In the genomic region with DNA sequence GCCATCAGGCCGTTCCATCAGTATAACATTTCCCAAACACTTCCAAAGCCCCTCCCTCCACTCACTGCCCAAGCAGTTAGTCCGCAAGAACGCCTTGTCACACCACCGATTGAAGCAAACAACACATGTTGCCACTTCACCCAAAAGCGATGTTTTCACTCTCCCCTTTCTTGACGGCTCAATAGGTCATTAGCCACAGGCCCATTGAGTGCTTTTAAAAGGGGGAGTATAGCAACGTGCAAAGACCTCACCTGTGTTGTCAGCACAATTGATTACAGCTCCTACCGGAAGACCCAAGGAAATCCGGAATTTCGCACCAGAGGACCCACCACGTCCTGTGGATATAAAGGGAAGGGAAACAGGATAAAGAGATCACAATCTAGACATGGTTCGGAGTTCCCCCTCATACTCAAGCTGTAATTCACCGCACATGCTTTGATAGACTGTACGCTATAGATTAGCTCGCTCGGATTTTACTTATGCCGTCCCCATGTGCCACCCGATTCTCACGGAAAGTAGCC, we compare ENCODE assay signal across 8 cellular contexts. TPM values are rescaled to one million over a fixed set of nuclear protein-coding genes. Genes with fewer than 3 reads are reported as not detected.
A peak's percentile ranks its signal among the peaks of the same experiment; 100 is the strongest.
DNase-seq lines count a peak whose midpoint lies in the region; ATAC-seq, FAIRE-seq and TF ChIP-seq lines count a peak whose summit lies in the region.

No MANE protein-coding gene starts in this region.

- H3K27me3 ChIP-seq in RWPE2 (ENCODE audit: insufficient read depth, poor library complexity, severe bottlenecking): no peaks in the 10 kb centered on the region

- POLR2A ChIA-PET in naive thymus-derived CD8-positive, alpha-beta T cell (lab: Charles Lee): interaction anchor here (0.8 to 4.9 kb wide), 17 partner anchors 11 to 386 kb away, joined by 3 to 161 read pairs (median 10); a partner anchor contains a TSS

- H3K27ac Mint-ChIP-seq in effector memory CD8-positive, alpha-beta T cell: peak overlapping the region; percentile 99 to 100
- H3K27ac Mint-ChIP-seq in naive thymus-derived CD8-positive, alpha-beta T cell: peak overlapping the region; percentile 98 to 100 (median 99)

- H3K9me3 Mint-ChIP-seq in effector memory CD8-positive, alpha-beta T cell: no peaks in the 10 kb centered on the region
- H3K9me3 Mint-ChIP-seq in naive thymus-derived CD8-positive, alpha-beta T cell: no peaks in the 10 kb centered on the region

- H3K27me3 Mint-ChIP-seq in effector memory CD8-positive, alpha-beta T cell: no peaks in the 10 kb centered on the region
- H3K27me3 Mint-ChIP-seq in naive thymus-derived CD8-positive, alpha-beta T cell: no peaks in the 10 kb centered on the region

- in situ Hi-C loops in GM13977 (cut with MboI; ENCODE audit: low pct_unique_long_range_greater_than_20kb, low sequenced_read_pairs, unreplicated experiment): no loop called here

- peaks cover 32 to 35% of the 10 kb centered on the region in 2 donors for H3K4me1 Mint-ChIP-seq in effector memory CD8-positive, alpha-beta T cell (ENCODE audit: low read depth in 2 of 2)
- H3K4me1 Mint-ChIP-seq in naive thymus-derived CD8-positive, alpha-beta T cell: peaks cover 29 to 46% (median 44%) of the 10 kb centered on the region in 4 donors

- H3K4me1 ChIP-seq in RWPE2 (ENCODE audit: insufficient read depth, poor library complexity, severe bottlenecking): peaks cover 14% of the 10 kb centered on the region

- TF ChIP-seq CTCF in RWPE2 (IDR thresholded peaks at IDR 0.05; ENCODE audit: poor library complexity, severe bottlenecking): no peak
- no peak for TF ChIP-seq CTCF in GM13977 (IDR thresholded peaks at IDR 0.05; ENCODE audit: extremely low read depth, insufficient read depth, missing control alignments)

- no peak for DNase-seq in RWPE2 (ENCODE audit: low spot score)
- DNase-seq in effector memory CD8-positive, alpha-beta T cell: peak in 2 of 3 experiments; percentile 26 to 35
- peak in 1 of 10 donors; percentile 23 for DNase-seq in naive thymus-derived CD8-positive, alpha-beta T cell
- DNase-seq in urothelium cell line (ENCODE audit: low spot score): no peak
- no peak for DNase-seq in GM13977 (ENCODE audit: low spot score)
- DNase-seq in activated CD4-positive, alpha-beta T cell treated with anti-CD3 and anti-CD28 coated beads, Interleukin-2, amount 50 U/mL, for 1 hour: no peak

- peak overlapping the region; percentile 95 to 99 for H3K4me3 Mint-ChIP-seq in effector memory CD8-positive, alpha-beta T cell
- H3K4me3 Mint-ChIP-seq in naive thymus-derived CD8-positive, alpha-beta T cell: peak overlapping the region; percentile 94 to 99 (median 96)

- peaks cover 55% of the 10 kb centered on the region for H3K36me3 ChIP-seq in RWPE2 (ENCODE audit: low read depth)

- H3K9me3 ChIP-seq in RWPE2 (ENCODE audit: severe bottlenecking): no peaks in the 10 kb centered on the region

- H3K36me3 Mint-ChIP-seq in effector memory CD8-positive, alpha-beta T cell (ENCODE audit: insufficient read depth): peaks cover 67% of the 10 kb centered on the region
- H3K36me3 Mint-ChIP-seq in naive thymus-derived CD8-positive, alpha-beta T cell: peaks cover 0 to 54% (median 16%) of the 10 kb centered on the region in 3 donors

- H3K4me3 ChIP-seq in RWPE2 (ENCODE audit: severe bottlenecking): peak overlapping the region; percentile 65

- ATAC-seq in GM19324 (IDR thresholded peaks at IDR 0.05; ENCODE audit: low FRiP score, unreplicated experiment) (peak; percentile 2), RWPE2 (ENCODE audit: low read depth) (no peak), HG02938 (IDR thresholded peaks at IDR 0.05; ENCODE audit: unreplicated experiment) (no peak)
- peak; percentile 63 for ATAC-seq in effector memory CD8-positive, alpha-beta T cell (replicated peaks)
- ATAC-seq in naive thymus-derived CD8-positive, alpha-beta T cell: peak; percentile 41 to 58

- FAIRE-seq in urothelium cell line (lab: Jason Lieb, UNC): no peak

- H3K27ac ChIP-seq in RWPE2 (ENCODE audit: poor library complexity, severe bottlenecking): peak overlapping the region; percentile 83

RNA-seq across cellular contexts. Expression of a gene that starts 0.7 kb away (rescaled TPM):
- total RNA-seq in naive thymus-derived CD8-positive, alpha-beta T cell: 1,000 to 10,000 TPM; 1,755 to 1,793 TPM
- 1,000 to 10,000 TPM; 1,506 to 1,897 (median 1,688) TPM for polyA plus RNA-seq in naive thymus-derived CD8-positive, alpha-beta T cell

RNA-seq across cellular contexts. Expression of a gene that starts 17.0 kb away (rescaled TPM):
- total RNA-seq in naive thymus-derived CD8-positive, alpha-beta T cell: 100 to 1,000 TPM; 103 to 107 TPM
- 10 to 100 TPM; 50.1 to 53.1 (median 52.0) TPM for polyA plus RNA-seq in naive thymus-derived CD8-positive, alpha-beta T cell

RNA-seq across cellular contexts. Expression of a gene that starts 27.7 kb away (rescaled TPM):
- 10 to 100 TPM; 36.1 to 41.3 TPM for total RNA-seq in naive thymus-derived CD8-positive, alpha-beta T cell
- 1 to 10 TPM; 6.3 to 7.4 (median 6.4) TPM for polyA plus RNA-seq in naive thymus-derived CD8-positive, alpha-beta T cell

RNA-seq across cellular contexts. Expression of a gene that starts 53.5 kb away (rescaled TPM):
- total RNA-seq in naive thymus-derived CD8-positive, alpha-beta T cell: 10 to 100 TPM; 58.2 to 64.2 TPM
- polyA plus RNA-seq in naive thymus-derived CD8-positive, alpha-beta T cell: 10 to 100 TPM; 11.8 to 17.8 (median 16.5) TPM

Comparison
In these comparisons a context has a peak if more than half of its experiments do, and no peak if none do; other contexts are left out.
1. ATAC-seq: peak in GM19324 (single experiment), effector memory CD8-positive, alpha-beta T cell (single experiment) and naive thymus-derived CD8-positive, alpha-beta T cell (2 of 2); none in RWPE2 (single experiment) and HG02938 (single experiment).
2. DNase-seq: peak in effector memory CD8-positive, alpha-beta T cell (2 of 3); none in RWPE2 (single experiment), urothelium cell line (single experiment), GM13977 (single experiment) and activated CD4-positive, alpha-beta T cell treated with anti-CD3 and anti-CD28 coated beads, Interleukin-2, amount 50 U/mL, for 1 hour (single experiment).